8 cellular contexts compared by ENCODE assay signal in genomic region chr9:20611751-20612287, GRCh38. TPM values are rescaled to one million over a fixed set of nuclear protein-coding genes. Genes with fewer than 3 reads are reported as not detected.
A peak's percentile ranks its signal among the peaks of the same experiment; 100 is the strongest.
DNase-seq lines count a peak whose midpoint lies in the region; FAIRE-seq and TF ChIP-seq lines count a peak whose summit lies in the region.

No MANE protein-coding gene starts in this region.

- H3K4me1 ChIP-seq in HEK293 (ENCODE audit: control insufficient read depth, insufficient read depth, low read length) (peaks cover 43% of the 10 kb centered on the region), liver (ENCODE audit: control insufficient read depth in 4 of 4, insufficient read depth in 4 of 4, low read length in 3 of 4) (no peaks in the 10 kb centered on the region)

- H3K27me3 ChIP-seq in liver (ENCODE audit: control insufficient read depth in 4 of 4, insufficient read depth in 4 of 4, low read length in 3 of 4): no peaks in the 10 kb centered on the region

- TF ChIP-seq POLR2A in GM12891 (IDR thresholded peaks at IDR 0.05; ENCODE audit: low read depth, low read length): no peak

- no peak for FAIRE-seq in GM12891 (lab: Jason Lieb, UNC)

- POLR2A ChIA-PET in HEK293 (lab: Yijun Ruan, JAX): interaction anchor here (3.5 kb wide), 1 partner anchor 10 kb away, joined by 17 read pairs; the partner anchor contains the start of gene MLLT3

- 67% methylated on average over 3 of the region's 3 CpGs for WGBS in liver

- DNase-seq in AG09309 (ENCODE audit: low read depth) (no peak), astrocyte of the hippocampus (ENCODE audit: low read depth, low spot score) (peak; percentile 63), GM12891 (ENCODE audit: insufficient read length, low spot score) (no peak), NCI-H2029 treated with DMSO at 0.1 percent for 48 hours (lab: John Stamatoyannopoulos, UW) (no peak), T-helper 1 cell (no peak)
- no peak for DNase-seq in activated T-cell treated with anti-CD3 and anti-CD28 coated beads, Interleukin-2, amount 50 U/mL, for 24 hours

- no peaks in the 10 kb centered on the region for H3K9me3 Mint-ChIP-seq in activated T-cell treated with anti-CD3 and anti-CD28 coated beads, Interleukin-2, amount 50 U/mL, for 24 hours

- no peak overlapping the region for H3K4me3 Mint-ChIP-seq in activated T-cell treated with anti-CD3 and anti-CD28 coated beads, Interleukin-2, amount 50 U/mL, for 24 hours

- no peak overlapping the region for H3K27ac Mint-ChIP-seq in activated T-cell treated with anti-CD3 and anti-CD28 coated beads, Interleukin-2, amount 50 U/mL, for 24 hours

- TF ChIP-seq RAD21 in liver (IDR thresholded peaks at IDR 0.05): no peak

- TF ChIP-seq CTCF in AG09309 (IDR thresholded peaks at IDR 0.05; ENCODE audit: control insufficient read depth, insufficient read depth, low read depth, low read length, missing control alignments): peak; percentile 30
- TF ChIP-seq CTCF in HEK293 (tag by site-specific recombination; IDR thresholded peaks at IDR 0.05): no peak
- peak; percentile 31 for TF ChIP-seq CTCF in liver (IDR thresholded peaks at IDR 0.05; ENCODE audit: low read depth, low read length, missing input control)

- H3K36me3 Mint-ChIP-seq in activated T-cell treated with anti-CD3 and anti-CD28 coated beads, Interleukin-2, amount 50 U/mL, for 24 hours (ENCODE audit: low read depth): peaks cover 6% of the 10 kb centered on the region

- no peak overlapping the region for H3K9ac ChIP-seq in liver (ENCODE audit: low read depth in 1 of 2, low read length in 2 of 2)

- H3K4me3 ChIP-seq in AG09309 (ENCODE audit: control insufficient read depth, low read depth, low read length): no peak overlapping the region
- no peak overlapping the region for H3K4me3 ChIP-seq in HEK293 (ENCODE audit: low read depth, low read length)
- no peak overlapping the region for H3K4me3 ChIP-seq in liver (ENCODE audit: low read depth in 1 of 3, low read length in 3 of 3)

- no peaks in the 10 kb centered on the region for H3K27me3 Mint-ChIP-seq in activated T-cell treated with anti-CD3 and anti-CD28 coated beads, Interleukin-2, amount 50 U/mL, for 24 hours

- H3K36me3 ChIP-seq in HEK293 (ENCODE audit: control insufficient read depth in 2 of 2, insufficient read depth in 1 of 2, low read length in 2 of 2) (no peaks in the 10 kb centered on the region; a peak in 1 of 3 replicates), liver (ENCODE audit: control insufficient read depth in 4 of 4, insufficient read depth in 3 of 4, low read depth in 1 of 4, low read length in 3 of 4) (no peaks in the 10 kb centered on the region)

- CTCF ChIA-PET in HEK293 (lab: Yijun Ruan, JAX): interaction anchor here (0.6 to 1.9 kb wide), 10 partner anchors 10 to 693 kb away, joined by 3 to 14 read pairs (median 5); partner anchors contain the start of gene MLLT3

- H3K9me3 ChIP-seq in HEK293 (ENCODE audit: control insufficient read depth, insufficient read depth, low read depth, low read length) (no peaks in the 10 kb centered on the region), liver (ENCODE audit: control insufficient read depth in 4 of 4, low read length in 3 of 4) (no peaks in the 10 kb centered on the region)

- H3K27ac ChIP-seq in HEK293 (ENCODE audit: extremely low read depth, low read depth, low read length) (peak overlapping the region; percentile 38; the same call in 1 of the 2 replicates), liver (ENCODE audit: low read depth in 1 of 2, low read length in 2 of 2) (no peak overlapping the region)

- H3K4me1 Mint-ChIP-seq in activated T-cell treated with anti-CD3 and anti-CD28 coated beads, Interleukin-2, amount 50 U/mL, for 24 hours (ENCODE audit: low read depth): peaks cover 77% of the 10 kb centered on the region

TF ChIP-seq in HEK293, 187 proteins besides CTCF, POLR2A, EP300 and RAD21 (continues in another document):
- no peak for TF ChIP-seq ZNF624 (tag by site-specific recombination; IDR thresholded peaks at IDR 0.05)
- TF ChIP-seq ZBTB20 (tag by site-specific recombination; IDR thresholded peaks at IDR 0.05): no peak
- no peak for TF ChIP-seq IKZF3 (tag by site-specific recombination; IDR thresholded peaks at IDR 0.05)
- TF ChIP-seq ZNF513 (tag by site-specific recombination; IDR thresholded peaks at IDR 0.05): no peak

TF ChIP-seq in liver, 16 proteins besides CTCF, POLR2A, EP300 and RAD21 (continues in another document):
- TF ChIP-seq HNF4A (conservative IDR thresholded peaks at IDR 0.05) (no peak), SP1 (IDR thresholded peaks at IDR 0.05) (no peak), JUND (IDR thresholded peaks at IDR 0.05) (peak; percentile 87 to 91), GABPA (IDR thresholded peaks at IDR 0.05 in 1 of 2, conservative IDR thresholded peaks at IDR 0.05 in 1 of 2) (no peak), ATF3 (IDR thresholded peaks at IDR 0.05) (no peak), FOXA2 (IDR thresholded peaks at IDR 0.05) (peak; percentile 70), REST (IDR thresholded peaks at IDR 0.05) (no peak), MAX (IDR thresholded peaks at IDR 0.05) (no peak)

TF ChIP-seq in GM12891, 5 proteins besides CTCF, POLR2A, EP300 and RAD21:
- TF ChIP-seq PAX5 (IDR thresholded peaks at IDR 0.05; ENCODE audit: insufficient read depth, low read length, severe bottlenecking) (no peak), TAF1 (IDR thresholded peaks at IDR 0.05; ENCODE audit: low read depth, low read length) (no peak)
TF ChIP-seq in GM12891: peak in this region for 0.

RNA-seq across cellular contexts. Expression of gene MLLT3, which starts 10.5 kb away (rescaled TPM):
- 10 to 100 TPM in 1 of 2 donors, 1 to 10 TPM in 1; 1.8 to 25.5 TPM for total RNA-seq in liver
- under 1 TPM; 0.79 to 0.80 TPM for polyA plus RNA-seq in liver
- polyA plus RNA-seq in GM12891 (2012; ENCODE audit: low read depth, missing spikeins): 34.2 TPM
